In the genomic region with DNA sequence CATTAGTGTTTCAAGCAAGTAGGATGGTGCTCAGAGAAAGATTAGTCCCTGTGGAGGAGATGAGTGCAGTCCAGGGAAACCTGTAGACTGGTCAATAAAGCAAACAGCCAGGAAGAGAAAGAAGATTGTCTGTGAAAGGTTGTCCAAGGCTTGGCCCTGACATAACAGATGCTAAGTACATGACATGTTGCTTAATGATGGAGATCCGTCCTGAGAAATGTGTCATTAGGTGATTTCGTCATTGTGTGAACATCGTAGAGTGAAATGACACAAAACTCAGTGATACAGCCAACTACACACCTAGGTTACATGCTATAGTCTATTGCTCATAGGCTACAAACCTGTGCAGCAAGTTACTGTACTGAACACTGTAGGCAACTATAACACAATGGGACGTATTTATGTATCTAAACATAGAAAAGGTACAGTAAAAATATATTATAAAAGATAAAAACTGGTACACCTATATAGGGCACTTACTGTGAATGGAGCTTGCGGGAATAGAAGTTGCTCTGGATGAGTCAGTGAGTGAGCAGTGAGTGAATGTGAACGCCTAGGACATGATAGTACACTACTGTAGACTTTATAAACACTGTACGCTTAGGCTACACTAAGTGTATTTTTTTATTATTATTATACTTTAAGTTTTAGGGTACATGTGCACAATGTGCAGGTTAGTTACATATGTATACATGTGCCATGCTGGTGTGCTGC, we compare ENCODE assay signal across 1 cellular context.
TF ChIP-seq lines count a peak whose summit lies in the region.

No MANE protein-coding gene starts in this region.

TF ChIP-seq in HepG2, 621 proteins besides CTCF, POLR2A, EP300 and RAD21 (continued from another document and continues in another):
- TF ChIP-seq SKI (IDR thresholded peaks at IDR 0.05; ENCODE audit: partially characterized antibody): no peak
- no peak for TF ChIP-seq FOXK1 (CRISPR knock-in tag; IDR thresholded peaks at IDR 0.05; ENCODE audit: borderline replicate concordance, low read depth)
- TF ChIP-seq ATM (IDR thresholded peaks at IDR 0.05; ENCODE audit: borderline replicate concordance): no peak
- TF ChIP-seq CEBPG (CRISPR knock-in tag; IDR thresholded peaks at IDR 0.05): peak; percentile 90
- TF ChIP-seq MAFF (IDR thresholded peaks at IDR 0.05; ENCODE audit: low read depth, low read length): no peak
- TF ChIP-seq CBX2 (IDR thresholded peaks at IDR 0.05; ENCODE audit: low read depth, low read length): no peak
- no peak for TF ChIP-seq CBX2 (CRISPR knock-in tag; IDR thresholded peaks at IDR 0.05; ENCODE audit: low read depth)
- TF ChIP-seq ZNF883 (CRISPR knock-in tag; IDR thresholded peaks at IDR 0.05; ENCODE audit: not compliant biosample characterization): no peak
- TF ChIP-seq, protein P1, sequence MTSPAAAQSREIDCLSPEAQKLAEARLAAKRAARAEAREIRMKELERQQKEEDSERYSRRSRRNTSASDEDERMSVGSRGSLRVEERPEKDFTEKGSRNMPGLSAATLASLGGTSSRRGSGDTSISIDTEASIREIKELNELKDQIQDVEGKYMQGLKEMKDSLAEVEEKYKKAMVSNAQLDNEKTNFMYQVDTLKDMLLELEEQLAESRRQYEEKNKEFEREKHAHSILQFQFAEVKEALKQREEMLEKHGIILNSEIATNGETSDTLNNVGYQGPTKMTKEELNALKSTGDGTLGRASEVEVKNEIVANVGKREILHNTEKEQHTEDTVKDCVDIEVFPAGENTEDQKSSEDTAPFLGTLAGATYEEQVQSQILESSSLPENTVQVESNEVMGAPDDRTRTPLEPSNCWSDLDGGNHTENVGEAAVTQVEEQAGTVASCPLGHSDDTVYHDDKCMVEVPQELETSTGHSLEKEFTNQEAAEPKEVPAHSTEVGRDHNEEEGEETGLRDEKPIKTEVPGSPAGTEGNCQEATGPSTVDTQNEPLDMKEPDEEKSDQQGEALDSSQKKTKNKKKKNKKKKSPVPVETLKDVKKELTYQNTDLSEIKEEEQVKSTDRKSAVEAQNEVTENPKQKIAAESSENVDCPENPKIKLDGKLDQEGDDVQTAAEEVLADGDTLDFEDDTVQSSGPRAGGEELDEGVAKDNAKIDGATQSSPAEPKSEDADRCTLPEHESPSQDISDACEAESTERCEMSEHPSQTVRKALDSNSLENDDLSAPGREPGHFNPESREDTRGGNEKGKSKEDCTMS (CRISPR knock-in tag; conservative IDR thresholded peaks at IDR 0.05): no peak
- TF ChIP-seq ATF7 (IDR thresholded peaks at IDR 0.05): peak; percentile 58
- TF ChIP-seq ATF7 (CRISPR knock-in tag; IDR thresholded peaks at IDR 0.05): no peak
- TF ChIP-seq, protein P2, sequence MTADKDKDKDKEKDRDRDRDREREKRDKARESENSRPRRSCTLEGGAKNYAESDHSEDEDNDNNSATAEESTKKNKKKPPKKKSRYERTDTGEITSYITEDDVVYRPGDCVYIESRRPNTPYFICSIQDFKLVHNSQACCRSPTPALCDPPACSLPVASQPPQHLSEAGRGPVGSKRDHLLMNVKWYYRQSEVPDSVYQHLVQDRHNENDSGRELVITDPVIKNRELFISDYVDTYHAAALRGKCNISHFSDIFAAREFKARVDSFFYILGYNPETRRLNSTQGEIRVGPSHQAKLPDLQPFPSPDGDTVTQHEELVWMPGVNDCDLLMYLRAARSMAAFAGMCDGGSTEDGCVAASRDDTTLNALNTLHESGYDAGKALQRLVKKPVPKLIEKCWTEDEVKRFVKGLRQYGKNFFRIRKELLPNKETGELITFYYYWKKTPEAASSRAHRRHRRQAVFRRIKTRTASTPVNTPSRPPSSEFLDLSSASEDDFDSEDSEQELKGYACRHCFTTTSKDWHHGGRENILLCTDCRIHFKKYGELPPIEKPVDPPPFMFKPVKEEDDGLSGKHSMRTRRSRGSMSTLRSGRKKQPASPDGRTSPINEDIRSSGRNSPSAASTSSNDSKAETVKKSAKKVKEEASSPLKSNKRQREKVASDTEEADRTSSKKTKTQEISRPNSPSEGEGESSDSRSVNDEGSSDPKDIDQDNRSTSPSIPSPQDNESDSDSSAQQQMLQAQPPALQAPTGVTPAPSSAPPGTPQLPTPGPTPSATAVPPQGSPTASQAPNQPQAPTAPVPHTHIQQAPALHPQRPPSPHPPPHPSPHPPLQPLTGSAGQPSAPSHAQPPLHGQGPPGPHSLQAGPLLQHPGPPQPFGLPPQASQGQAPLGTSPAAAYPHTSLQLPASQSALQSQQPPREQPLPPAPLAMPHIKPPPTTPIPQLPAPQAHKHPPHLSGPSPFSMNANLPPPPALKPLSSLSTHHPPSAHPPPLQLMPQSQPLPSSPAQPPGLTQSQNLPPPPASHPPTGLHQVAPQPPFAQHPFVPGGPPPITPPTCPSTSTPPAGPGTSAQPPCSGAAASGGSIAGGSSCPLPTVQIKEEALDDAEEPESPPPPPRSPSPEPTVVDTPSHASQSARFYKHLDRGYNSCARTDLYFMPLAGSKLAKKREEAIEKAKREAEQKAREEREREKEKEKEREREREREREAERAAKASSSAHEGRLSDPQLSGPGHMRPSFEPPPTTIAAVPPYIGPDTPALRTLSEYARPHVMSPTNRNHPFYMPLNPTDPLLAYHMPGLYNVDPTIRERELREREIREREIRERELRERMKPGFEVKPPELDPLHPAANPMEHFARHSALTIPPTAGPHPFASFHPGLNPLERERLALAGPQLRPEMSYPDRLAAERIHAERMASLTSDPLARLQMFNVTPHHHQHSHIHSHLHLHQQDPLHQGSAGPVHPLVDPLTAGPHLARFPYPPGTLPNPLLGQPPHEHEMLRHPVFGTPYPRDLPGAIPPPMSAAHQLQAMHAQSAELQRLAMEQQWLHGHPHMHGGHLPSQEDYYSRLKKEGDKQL (CRISPR knock-in tag; IDR thresholded peaks at IDR 0.05; ENCODE audit: low read depth): no peak
- no peak for TF ChIP-seq ZFYVE20 (CRISPR knock-in tag; IDR thresholded peaks at IDR 0.05; ENCODE audit: borderline replicate concordance, low read depth)
- TF ChIP-seq ZNF737 (CRISPR knock-in tag; IDR thresholded peaks at IDR 0.05; ENCODE audit: borderline replicate concordance): no peak
- no peak for TF ChIP-seq ZEB1 (IDR thresholded peaks at IDR 0.05; ENCODE audit: insufficient replicate concordance, low read depth)
- TF ChIP-seq ZNF550 (CRISPR knock-in tag; IDR thresholded peaks at IDR 0.05; ENCODE audit: borderline replicate concordance): no peak
- no peak for TF ChIP-seq ZFY (CRISPR knock-in tag; IDR thresholded peaks at IDR 0.05)
- TF ChIP-seq, protein P3, sequence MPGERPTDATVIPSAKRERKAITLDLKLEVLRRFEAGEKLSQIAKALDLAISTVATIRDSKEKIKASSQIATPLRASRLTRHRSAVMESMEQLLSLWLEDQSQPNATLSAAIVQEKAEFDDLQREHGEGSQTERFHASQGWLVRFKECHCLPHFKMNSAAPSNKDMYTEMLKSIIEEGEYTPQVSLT (CRISPR knock-in tag; IDR thresholded peaks at IDR 0.05; ENCODE audit: borderline replicate concordance, low read depth): no peak
- TF ChIP-seq, protein P4, sequence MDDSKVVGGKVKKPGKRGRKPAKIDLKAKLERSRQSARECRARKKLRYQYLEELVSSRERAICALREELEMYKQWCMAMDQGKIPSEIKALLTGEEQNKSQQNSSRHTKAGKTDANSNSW (CRISPR knock-in tag; IDR thresholded peaks at IDR 0.05; ENCODE audit: borderline replicate concordance): no peak
- TF ChIP-seq RBFOX2 (IDR thresholded peaks at IDR 0.05; ENCODE audit: low read depth, low read length): no peak
- TF ChIP-seq ZNF891 (CRISPR knock-in tag; IDR thresholded peaks at IDR 0.05): no peak
- TF ChIP-seq CHCHD3 (CRISPR knock-in tag; IDR thresholded peaks at IDR 0.05): no peak
- TF ChIP-seq ZNF501 (CRISPR knock-in tag; IDR thresholded peaks at IDR 0.05): no peak
- TF ChIP-seq ZNF678 (CRISPR knock-in tag; IDR thresholded peaks at IDR 0.05): no peak
- no peak for TF ChIP-seq ZNF607 (CRISPR knock-in tag; IDR thresholded peaks at IDR 0.05; ENCODE audit: borderline replicate concordance)
- TF ChIP-seq FOSL2 (CRISPR knock-in tag; IDR thresholded peaks at IDR 0.05): peak; percentile 79
- TF ChIP-seq, protein P5, sequence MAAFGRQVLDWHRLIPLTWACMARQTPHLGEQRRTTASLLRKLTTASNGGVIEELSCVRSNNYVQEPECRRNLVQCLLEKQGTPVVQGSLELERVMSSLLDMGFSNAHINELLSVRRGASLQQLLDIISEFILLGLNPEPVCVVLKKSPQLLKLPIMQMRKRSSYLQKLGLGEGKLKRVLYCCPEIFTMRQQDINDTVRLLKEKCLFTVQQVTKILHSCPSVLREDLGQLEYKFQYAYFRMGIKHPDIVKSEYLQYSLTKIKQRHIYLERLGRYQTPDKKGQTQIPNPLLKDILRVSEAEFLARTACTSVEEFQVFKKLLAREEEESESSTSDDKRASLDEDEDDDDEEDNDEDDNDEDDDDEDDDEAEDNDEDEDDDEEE (CRISPR knock-in tag; IDR thresholded peaks at IDR 0.05): no peak
- TF ChIP-seq, protein P6, sequence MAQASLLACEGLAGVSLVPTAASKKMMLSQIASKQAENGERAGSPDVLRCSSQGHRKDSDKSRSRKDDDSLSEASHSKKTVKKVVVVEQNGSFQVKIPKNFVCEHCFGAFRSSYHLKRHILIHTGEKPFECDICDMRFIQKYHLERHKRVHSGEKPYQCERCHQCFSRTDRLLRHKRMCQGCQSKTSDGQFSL (CRISPR knock-in tag; IDR thresholded peaks at IDR 0.05): no peak
- TF ChIP-seq TBP (CRISPR knock-in tag; IDR thresholded peaks at IDR 0.05): no peak
- TF ChIP-seq ZNF260 (CRISPR knock-in tag; IDR thresholded peaks at IDR 0.05; ENCODE audit: borderline replicate concordance, low read depth): no peak
- TF ChIP-seq, protein P7, sequence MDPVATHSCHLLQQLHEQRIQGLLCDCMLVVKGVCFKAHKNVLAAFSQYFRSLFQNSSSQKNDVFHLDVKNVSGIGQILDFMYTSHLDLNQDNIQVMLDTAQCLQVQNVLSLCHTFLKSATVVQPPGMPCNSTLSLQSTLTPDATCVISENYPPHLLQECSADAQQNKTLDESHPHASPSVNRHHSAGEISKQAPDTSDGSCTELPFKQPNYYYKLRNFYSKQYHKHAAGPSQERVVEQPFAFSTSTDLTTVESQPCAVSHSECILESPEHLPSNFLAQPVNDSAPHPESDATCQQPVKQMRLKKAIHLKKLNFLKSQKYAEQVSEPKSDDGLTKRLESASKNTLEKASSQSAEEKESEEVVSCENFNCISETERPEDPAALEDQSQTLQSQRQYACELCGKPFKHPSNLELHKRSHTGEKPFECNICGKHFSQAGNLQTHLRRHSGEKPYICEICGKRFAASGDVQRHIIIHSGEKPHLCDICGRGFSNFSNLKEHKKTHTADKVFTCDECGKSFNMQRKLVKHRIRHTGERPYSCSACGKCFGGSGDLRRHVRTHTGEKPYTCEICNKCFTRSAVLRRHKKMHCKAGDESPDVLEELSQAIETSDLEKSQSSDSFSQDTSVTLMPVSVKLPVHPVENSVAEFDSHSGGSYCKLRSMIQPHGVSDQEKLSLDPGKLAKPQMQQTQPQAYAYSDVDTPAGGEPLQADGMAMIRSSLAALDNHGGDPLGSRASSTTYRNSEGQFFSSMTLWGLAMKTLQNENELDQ (CRISPR knock-in tag; IDR thresholded peaks at IDR 0.05; ENCODE audit: borderline replicate concordance): no peak
- TF ChIP-seq NR3C1 (CRISPR knock-in tag; IDR thresholded peaks at IDR 0.05): no peak
- no peak for TF ChIP-seq HDAC1 (CRISPR knock-in tag; IDR thresholded peaks at IDR 0.05)
- no peak for TF ChIP-seq ZNF562 (CRISPR knock-in tag; IDR thresholded peaks at IDR 0.05; ENCODE audit: borderline replicate concordance)
- TF ChIP-seq ZNF879 (CRISPR knock-in tag; IDR thresholded peaks at IDR 0.05): no peak
- 0 out of 2 replicates have a peak, but pooled peaks have one; percentile 16 for TF ChIP-seq ZMYM3 (CRISPR knock-in tag; IDR thresholded peaks at IDR 0.05)
- peak; percentile 44; the same call in 1 of the 2 replicates for TF ChIP-seq RCOR2 (CRISPR knock-in tag; IDR thresholded peaks at IDR 0.05)
- TF ChIP-seq, protein P8, sequence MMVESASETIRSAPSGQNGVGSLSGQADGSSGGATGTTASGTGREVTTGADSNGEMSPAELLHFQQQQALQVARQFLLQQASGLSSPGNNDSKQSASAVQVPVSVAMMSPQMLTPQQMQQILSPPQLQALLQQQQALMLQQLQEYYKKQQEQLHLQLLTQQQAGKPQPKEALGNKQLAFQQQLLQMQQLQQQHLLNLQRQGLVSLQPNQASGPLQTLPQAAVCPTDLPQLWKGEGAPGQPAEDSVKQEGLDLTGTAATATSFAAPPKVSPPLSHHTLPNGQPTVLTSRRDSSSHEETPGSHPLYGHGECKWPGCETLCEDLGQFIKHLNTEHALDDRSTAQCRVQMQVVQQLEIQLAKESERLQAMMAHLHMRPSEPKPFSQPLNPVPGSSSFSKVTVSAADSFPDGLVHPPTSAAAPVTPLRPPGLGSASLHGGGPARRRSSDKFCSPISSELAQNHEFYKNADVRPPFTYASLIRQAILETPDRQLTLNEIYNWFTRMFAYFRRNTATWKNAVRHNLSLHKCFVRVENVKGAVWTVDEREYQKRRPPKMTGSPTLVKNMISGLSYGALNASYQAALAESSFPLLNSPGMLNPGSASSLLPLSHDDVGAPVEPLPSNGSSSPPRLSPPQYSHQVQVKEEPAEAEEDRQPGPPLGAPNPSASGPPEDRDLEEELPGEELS (CRISPR knock-in tag; IDR thresholded peaks at IDR 0.05): peak; percentile 42; the same call in 1 of the 2 replicates
